In genomic region chr3:15303216-15303615, GRCh38 we compare ENCODE assay signal across 15 cellular contexts.
"Had no signal": no experiment of that assay in that cellular context is flagged by ENCODE, and none has a peak within 500 bp of the region (broad histone marks: within the 10 kb centered on the region; RNA-seq: fewer than 3 reads in every experiment).

No MANE protein-coding gene starts in this region.

- DNase-seq: activated CD4-positive, alpha-beta T cell treated with anti-CD3 and anti-CD28 coated beads, Interleukin-2, amount 10 ng/mL, durations not matched to agents 24 days and 14 days; activated naive CD4-positive, alpha-beta T cell treated with Interleukin-2 at 50 U/mL for 16 hours; body of pancreas; cerebellar nuclear complex; mucosa of descending colon; nephron progenitor cell; stimulated activated CD4-positive, alpha-beta T cell treated with anti-CD3 and anti-CD28 coated beads, Interleukin-12 subunit alpha, Interleukin-12 subunit beta, amount 100 ng/mL, for 4 hours; stimulated activated naive CD8-positive, alpha-beta T cell treated with anti-CD3 and anti-CD28 coated beads, Interleukin-15, Interleukin-2, amounts not matched to agents 100 U/mL and 50 U/mL, for 24 hours; SW 1271; WERI-Rb-1 had no signal

- H3K4me3 ChIP-seq: body of pancreas, mucosa of descending colon, SJSA1, suprapubic skin, upper lobe of left lung had no signal

- ATAC-seq: body of pancreas; esophagus mucosa; mucosa of descending colon; stimulated activated naive CD8-positive, alpha-beta T cell treated with anti-CD3 and anti-CD28 coated beads, Interleukin-15, Interleukin-2, amounts not matched to agents 100 U/mL and 50 U/mL, for 24 hours had no signal

- H3K4me3 Mint-ChIP-seq: dendritic cell treated with granulocyte-macrophage colony-stimulating factor and Interleukin-4, amounts not matched to agents 40 ng/mL and 50 ng/mL, for 4 days; nephron progenitor cell had no signal

- H3K27me3 Mint-ChIP-seq: activated CD4-positive, alpha-beta T cell treated with anti-CD3 and anti-CD28 coated beads, Interleukin-2, amount 10 ng/mL, durations not matched to agents 24 days and 14 days; dendritic cell treated with granulocyte-macrophage colony-stimulating factor and Interleukin-4, amounts not matched to agents 40 ng/mL and 50 ng/mL, for 4 days had no signal

- H3K27ac ChIP-seq: body of pancreas, SJSA1, suprapubic skin, WERI-Rb-1 had no signal

- H3K27ac Mint-ChIP-seq: dendritic cell treated with granulocyte-macrophage colony-stimulating factor and Interleukin-4, amounts not matched to agents 40 ng/mL and 50 ng/mL, for 4 days; nephron progenitor cell had no signal

- H3K9me3 ChIP-seq: body of pancreas, mucosa of descending colon, SJSA1, suprapubic skin, upper lobe of left lung had no signal

- H3K9me3 Mint-ChIP-seq: dendritic cell treated with granulocyte-macrophage colony-stimulating factor and Interleukin-4, amounts not matched to agents 40 ng/mL and 50 ng/mL, for 4 days; nephron progenitor cell had no signal

- H3K36me3 ChIP-seq: SJSA1 had no signal

- H3K27me3 ChIP-seq: body of pancreas, SJSA1, suprapubic skin, upper lobe of left lung had no signal
